15 cellular contexts compared by ENCODE assay signal in genomic region chr7:16271990-16272665, GRCh38.
DNase-seq lines count a peak whose midpoint lies in the region; ATAC-seq, FAIRE-seq and TF ChIP-seq lines count a peak whose summit lies in the region.
"Had no signal": no experiment of that assay in that cellular context is flagged by ENCODE, and none has a peak within 500 bp of the region (broad histone marks: within the 10 kb centered on the region; RNA-seq: fewer than 3 reads in every experiment).

No MANE protein-coding gene starts in this region.

- no peak overlapping the region for H2BK5ac ChIP-seq in mesendoderm (ENCODE audit: low read length)

- whole genome bisulfite sequencing in mesendoderm (ENCODE audit: extremely low coverage, insufficient coverage, low lambda C conversion rate): no CpG with 5 or more reads among the region's 2 CpGs
- WGBS in suprapubic skin: 36% methylated on average over 2 of the region's 2 CpGs
- WGBS in psoas muscle, 3 donors: 34 to 43% (median 36%) methylated on average over 2 of the region's 2 CpGs

- no peak overlapping the region for H4K5ac ChIP-seq in mesendoderm (ENCODE audit: low read length)

- H2AK5ac ChIP-seq in mesendoderm (ENCODE audit: low read length): no peak overlapping the region

- no peak for ATAC-seq in psoas muscle
- no peak for ATAC-seq in effector memory CD8-positive, alpha-beta T cell (replicated peaks)

- H3K4ac ChIP-seq in mesendoderm (ENCODE audit: low read depth, low read length): no peak overlapping the region

- no peaks in the 10 kb centered on the region for H3K9me3 Mint-ChIP-seq in Calu3 (ENCODE audit: low read depth, unreplicated experiment)
- no peaks in the 10 kb centered on the region for H3K9me3 Mint-ChIP-seq in effector memory CD8-positive, alpha-beta T cell
- H3K9me3 Mint-ChIP-seq: activated T-helper 1 cell treated with anti-CD3 and anti-CD28 coated beads, Interleukin-12 subunit alpha, Interleukin-12 subunit beta, Interleukin-2, Interleukin-4 antibody, amounts not matched to agents 30 ng/mL and 10 ng/mL and 1 ng/mL, durations not matched to agents 14 hours and 24 hours and 36 hours had no signal

- no peak for TF ChIP-seq EP300 in suprapubic skin (IDR thresholded peaks at IDR 0.05)

- no peak overlapping the region for H3K4me2 ChIP-seq in mesendoderm (ENCODE audit: low read length)

- no peak overlapping the region for H3K23ac ChIP-seq in mesendoderm (ENCODE audit: low read length)

- no peaks in the 10 kb centered on the region for H3K79me1 ChIP-seq in mesendoderm (ENCODE audit: low read length)

- TF ChIP-seq CTCF in Calu3 (IDR thresholded peaks at IDR 0.05; ENCODE audit: unreplicated experiment) (no peak), bronchial epithelial cell (IDR thresholded peaks at IDR 0.05; ENCODE audit: insufficient read depth, low read length, severe bottlenecking) (no peak), suprapubic skin (IDR thresholded peaks at IDR 0.05) (no peak), psoas muscle (IDR thresholded peaks at IDR 0.05) (no peak), dorsolateral prefrontal cortex (IDR thresholded peaks at IDR 0.05 in 54 of 56, conservative IDR thresholded peaks at IDR 0.05 in 2 of 56; ENCODE audit: low read depth in 1 of 56, partially characterized antibody in 56 of 56) (no peak)

- H3K9me3 ChIP-seq in suprapubic skin (no peaks in the 10 kb centered on the region), psoas muscle (no peaks in the 10 kb centered on the region)
- H3K9me3 ChIP-seq: esophagus squamous epithelium, transverse colon had no signal

- TF ChIP-seq POLR2A in suprapubic skin (IDR thresholded peaks at IDR 0.05): no peak

- no peak overlapping the region for H3K4me3 ChIP-seq in bronchial epithelial cell (ENCODE audit: low read depth, low read length)
- no peak overlapping the region for H3K4me3 ChIP-seq in mesendoderm (ENCODE audit: low read length)
- H3K4me3 ChIP-seq in suprapubic skin: no peak overlapping the region
- H3K4me3 ChIP-seq in psoas muscle: no peak overlapping the region
- H3K4me3 ChIP-seq in dorsolateral prefrontal cortex: no peak overlapping the region
- H3K4me3 ChIP-seq: coronary artery, esophagus squamous epithelium, transverse colon had no signal

- FAIRE-seq in bronchial epithelial cell (lab: Jason Lieb, UNC): no peak

- H2BK15ac ChIP-seq in mesendoderm (replicated peaks; ENCODE audit: low read depth): no peak overlapping the region

- H3K56ac ChIP-seq in mesendoderm (ENCODE audit: low read length): no peak overlapping the region

- no TSS peak for BruUV-seq in Calu3 (replicated peaks; lab: Mats Ljungman, UMichigan)

- H3K18ac ChIP-seq in mesendoderm (ENCODE audit: low read length): peak overlapping the region; percentile 84

- no peaks in the 10 kb centered on the region for H3K36me3 Mint-ChIP-seq in Calu3 (ENCODE audit: insufficient read depth, unreplicated experiment)
- H3K36me3 Mint-ChIP-seq in effector memory CD8-positive, alpha-beta T cell (ENCODE audit: insufficient read depth): no peaks in the 10 kb centered on the region

- peak; percentile 39 for DNase-seq in Calu3
- peak; percentile 35 for DNase-seq in LHCN-M2 (ENCODE audit: low read depth)
- peak; percentile 24 for DNase-seq in bronchial epithelial cell (ENCODE audit: low read depth)
- peak; percentile 95 for DNase-seq in mesendoderm
- DNase-seq in suprapubic skin (ENCODE audit: low spot score in 2 of 2): no peak
- no peak for DNase-seq in psoas muscle
- no peak for DNase-seq in effector memory CD8-positive, alpha-beta T cell
- no peak for DNase-seq in dorsolateral prefrontal cortex
- DNase-seq: activated CD4-positive, alpha-beta T cell treated with anti-CD3 and anti-CD28 coated beads, Interleukin-2, amount 50 U/mL, for 4 hours; esophagus squamous epithelium; SHP77 treated with DMSO at 0.1 percent for 48 hours; stimulated activated CD4-positive, alpha-beta T cell treated with anti-CD3 and anti-CD28 coated beads, Interleukin-4, amount 100 ng/mL, for 4 hours; transverse colon had no signal

- H3K4me1 Mint-ChIP-seq in Calu3 (ENCODE audit: low read depth, unreplicated experiment): peaks cover 23% of the 10 kb centered on the region
- H3K4me1 Mint-ChIP-seq in effector memory CD8-positive, alpha-beta T cell (ENCODE audit: low read depth in 2 of 2): peaks cover 0 to 3% of the 10 kb centered on the region in 2 donors

- H3K4me1 ChIP-seq in mesendoderm (ENCODE audit: control insufficient read depth, low read depth, low read length) (peaks cover 4% of the 10 kb centered on the region), suprapubic skin (no peaks in the 10 kb centered on the region), psoas muscle (no peaks in the 10 kb centered on the region)
- H3K4me1 ChIP-seq: esophagus squamous epithelium, transverse colon had no signal

- H3K36me3 ChIP-seq in bronchial epithelial cell (ENCODE audit: control insufficient read depth, insufficient read depth, low read length) (no peaks in the 10 kb centered on the region), mesendoderm (ENCODE audit: control insufficient read depth, insufficient read depth, low read length) (no peaks in the 10 kb centered on the region), suprapubic skin (no peaks in the 10 kb centered on the region), psoas muscle (ENCODE audit: insufficient read depth in 1 of 2, low read depth in 1 of 2) (no peaks in the 10 kb centered on the region)
- H3K36me3 ChIP-seq: esophagus squamous epithelium, transverse colon had no signal

- CTCF ChIA-PET in Calu3 (lab: Charles Lee): no interaction called here

- H4K8ac ChIP-seq in mesendoderm (ENCODE audit: low read depth, low read length): no peak overlapping the region

- H3K27ac Mint-ChIP-seq in Calu3 (ENCODE audit: unreplicated experiment): peak overlapping the region; percentile 28
- H3K27ac Mint-ChIP-seq in effector memory CD8-positive, alpha-beta T cell: no peak overlapping the region
- H3K27ac Mint-ChIP-seq: activated T-helper 1 cell treated with anti-CD3 and anti-CD28 coated beads, Interleukin-12 subunit alpha, Interleukin-12 subunit beta, Interleukin-2, Interleukin-4 antibody, amounts not matched to agents 30 ng/mL and 10 ng/mL and 1 ng/mL, durations not matched to agents 14 hours and 24 hours and 36 hours had no signal

- H3K27me3 ChIP-seq in bronchial epithelial cell (ENCODE audit: control insufficient read depth, insufficient read depth, low read length): no peaks in the 10 kb centered on the region
- no peaks in the 10 kb centered on the region for H3K27me3 ChIP-seq in mesendoderm (ENCODE audit: insufficient read depth, low read length, poor library complexity)
- no peaks in the 10 kb centered on the region for H3K27me3 ChIP-seq in suprapubic skin
- H3K27me3 ChIP-seq in psoas muscle (ENCODE audit: insufficient read depth in 3 of 3, low read length in 2 of 3): no peaks in the 10 kb centered on the region
- no peaks in the 10 kb centered on the region for H3K27me3 ChIP-seq in dorsolateral prefrontal cortex
- H3K27me3 ChIP-seq: esophagus squamous epithelium, transverse colon had no signal

- H3K27ac ChIP-seq in mesendoderm (ENCODE audit: low read depth, low read length): peak overlapping the region; percentile 48
- H3K27ac ChIP-seq in suprapubic skin: no peak overlapping the region
- no peak overlapping the region for H3K27ac ChIP-seq in psoas muscle
- peak overlapping the region in 6 of 59 donors; percentile 2 to 32 (median 18) for H3K27ac ChIP-seq in dorsolateral prefrontal cortex
- H3K27ac ChIP-seq: coronary artery, esophagus squamous epithelium, transverse colon had no signal

- no peaks in the 10 kb centered on the region for H3K27me3 Mint-ChIP-seq in Calu3 (ENCODE audit: unreplicated experiment)
- H3K27me3 Mint-ChIP-seq in effector memory CD8-positive, alpha-beta T cell: no peaks in the 10 kb centered on the region

- H3K4me3 Mint-ChIP-seq in Calu3 (ENCODE audit: low read depth, unreplicated experiment): no peak overlapping the region
- H3K4me3 Mint-ChIP-seq in effector memory CD8-positive, alpha-beta T cell: no peak overlapping the region
- H3K4me3 Mint-ChIP-seq: activated T-helper 1 cell treated with anti-CD3 and anti-CD28 coated beads, Interleukin-12 subunit alpha, Interleukin-12 subunit beta, Interleukin-2, Interleukin-4 antibody, amounts not matched to agents 30 ng/mL and 10 ng/mL and 1 ng/mL, durations not matched to agents 14 hours and 24 hours and 36 hours had no signal

- H2BK120ac ChIP-seq in mesendoderm (ENCODE audit: low read depth, low read length): no peak overlapping the region

- H3K79me2 ChIP-seq in mesendoderm (ENCODE audit: control insufficient read depth, insufficient read depth, low read length): no peaks in the 10 kb centered on the region

- intact Hi-C loops in Calu3 (cut with micrococcal nuclease; ENCODE audit: unreplicated experiment): no loop called here
- intact Hi-C loops in psoas muscle (cut with DNase I): no loop called here
- intact Hi-C loops in dorsolateral prefrontal cortex (cut with DNase I): no loop called here

- H3K9ac ChIP-seq in mesendoderm (ENCODE audit: low read length): no peak overlapping the region

Comparison
In these comparisons a context has a peak if more than half of its experiments do, and no peak if none do; other contexts are left out.
1. DNase-seq: peak in Calu3 (single experiment), LHCN-M2 (single experiment), bronchial epithelial cell (single experiment) and mesendoderm (single experiment); none in suprapubic skin (0 of 2), psoas muscle (0 of 2), effector memory CD8-positive, alpha-beta T cell (0 of 3) and dorsolateral prefrontal cortex (0 of 10).